Comparison of ENCODE assay signal across 16 cellular contexts in the genomic region with DNA sequence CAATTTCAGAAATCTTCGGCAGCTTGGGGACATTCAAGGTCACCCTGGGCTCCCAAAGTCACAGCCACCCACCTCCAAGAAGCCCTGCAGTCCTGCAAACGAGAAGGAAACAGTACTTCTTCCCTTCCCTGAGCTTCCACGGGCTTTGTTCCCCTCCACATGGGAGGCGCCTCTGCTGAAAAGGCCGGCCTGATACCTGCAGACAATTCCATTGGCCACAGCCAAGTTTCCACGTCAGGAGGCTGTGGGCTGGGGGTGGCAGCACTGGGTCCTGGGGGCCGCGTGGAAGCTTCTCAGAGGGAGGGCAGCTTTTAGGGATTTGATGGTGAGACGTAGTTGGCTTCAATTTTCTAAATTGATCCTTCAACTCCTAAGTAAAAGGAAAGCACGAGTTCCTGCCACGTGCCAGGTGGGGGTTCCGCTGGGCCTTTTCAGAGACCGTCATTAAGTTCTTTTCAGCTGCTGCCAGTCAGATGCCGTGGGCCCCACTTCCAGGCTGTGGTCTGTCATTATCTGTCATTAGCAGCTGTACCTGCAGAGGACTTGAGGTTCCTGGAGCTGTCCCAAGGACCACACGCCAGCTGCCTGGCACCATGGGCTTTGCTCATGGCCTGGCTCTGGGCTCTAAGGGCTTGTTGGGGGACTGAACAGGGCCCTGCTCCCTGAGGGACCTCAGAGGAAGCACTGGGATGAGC.
DNase-seq lines count a peak whose midpoint lies in the region; ATAC-seq and TF ChIP-seq lines count a peak whose summit lies in the region.
"Had no signal": no experiment of that assay in that cellular context is flagged by ENCODE, and none has a peak within 500 bp of the region (broad histone marks: within the 10 kb centered on the region; RNA-seq: fewer than 3 reads in every experiment).

No MANE protein-coding gene starts in this region.

- peak overlapping the region in 3 of 5 experiments; percentile 43 to 88 (median 48) for H3K27ac Mint-ChIP-seq in brain
- no peak overlapping the region for H3K27ac Mint-ChIP-seq in CD8-positive, alpha-beta T cell

- H3K27me3 ChIP-seq in BLaER1 treated with 17β-estradiol and CSF1 and Interleukin-3, amounts not matched to agents 10 nM and 100 nM: 0 out of 22 replicates have a peak, but pooled peaks cover 0 to 5% (median 0%) of the 10 kb centered on the region in 11 experiments
- H3K27me3 ChIP-seq in right cardiac atrium (ENCODE audit: control insufficient read depth, insufficient read depth) (no peaks in the 10 kb centered on the region), osteoblast (ENCODE audit: insufficient read depth, low read length) (peaks cover 20% of the 10 kb centered on the region)
- no peaks in the 10 kb centered on the region for H3K27me3 ChIP-seq in CD8-positive, alpha-beta T cell (ENCODE audit: insufficient read depth, low read length)

- H3K9ac ChIP-seq in BLaER1 treated with 17β-estradiol and CSF1 and Interleukin-3, amounts not matched to agents 10 nM and 100 nM: peak overlapping the region in 3 of 11 experiments; percentile 4 to 22 (median 14); a peak in 2 of 22 replicates
- H3K9ac ChIP-seq: GM23248 had no signal

- no peaks in the 10 kb centered on the region; a peak in 1 of 22 replicates for H4K20me1 ChIP-seq in BLaER1 treated with 17β-estradiol and CSF1 and Interleukin-3, amounts not matched to agents 10 nM and 100 nM
- H4K20me1 ChIP-seq in osteoblast (ENCODE audit: insufficient read depth, low read length): no peaks in the 10 kb centered on the region

- CTCF ChIA-PET in CD8-positive, alpha-beta T cell (lab: Charles Lee): no interaction called here

- H3K36me3 ChIP-seq in BLaER1 treated with 17β-estradiol and CSF1 and Interleukin-3, amounts not matched to agents 10 nM and 100 nM: no peaks in the 10 kb centered on the region
- H3K36me3 ChIP-seq in osteoblast (ENCODE audit: insufficient read depth, low read length): no peaks in the 10 kb centered on the region
- no peaks in the 10 kb centered on the region for H3K36me3 ChIP-seq in CD8-positive, alpha-beta T cell (ENCODE audit: insufficient read depth, low read length)

- no peak overlapping the region for H2AFZ ChIP-seq in osteoblast (ENCODE audit: low read length)
- H2AFZ ChIP-seq: GM23248 had no signal

- peak overlapping the region; percentile 10 to 90 (median 70); a peak in 21 of 22 replicates for H3K4me2 ChIP-seq in BLaER1 treated with 17β-estradiol and CSF1 and Interleukin-3, amounts not matched to agents 10 nM and 100 nM
- H3K4me2 ChIP-seq in osteoblast (ENCODE audit: insufficient read depth, low read length): no peak overlapping the region
- H3K4me2 ChIP-seq: A549 had no signal

- intact Hi-C loops in right cardiac atrium (cut with DNase I): no loop called here
- intact Hi-C loops in CD8-positive, alpha-beta T cell (cut with DNase I, micrococcal nuclease): no loop called here

- DNase-seq in right cardiac atrium (peak; percentile 10 to 33 (median 19)), osteoblast (ENCODE audit: insufficient read length, low spot score, missing footprints) (peak; percentile 54), NCI-H2107 (lab: John Stamatoyannopoulos, UW) (no peak), DMS114 treated with DMSO at 0.1 percent for 48 hours (lab: John Stamatoyannopoulos, UW; ENCODE audit: unreplicated experiment) (no peak)
- DNase-seq in CD8-positive, alpha-beta T cell: no peak
- DNase-seq: Calu3, DMS79, GM23248, NCI-H1436, NCI-H2029 treated with DMSO at 0.1 percent for 48 hours, NCI-H748 treated with DMSO at 0.1 percent for 48 hours, RPMI8226 had no signal

- H3K36me3 Mint-ChIP-seq in brain: no peaks in the 10 kb centered on the region
- H3K36me3 Mint-ChIP-seq in CD8-positive, alpha-beta T cell: no peaks in the 10 kb centered on the region

- peaks cover 10% of the 10 kb centered on the region for H3K27me3 Mint-ChIP-seq in brain
- H3K27me3 Mint-ChIP-seq in CD8-positive, alpha-beta T cell (ENCODE audit: low read depth): peaks cover 6% of the 10 kb centered on the region

- POLR2A ChIA-PET in CD8-positive, alpha-beta T cell (lab: Charles Lee): no interaction called here

- no peak overlapping the region for H3K4me3 Mint-ChIP-seq in brain
- H3K4me3 Mint-ChIP-seq in CD8-positive, alpha-beta T cell: no peak overlapping the region

- no peaks in the 10 kb centered on the region for H3K79me2 ChIP-seq in osteoblast (ENCODE audit: insufficient read depth, low read length)

- H3K27ac ChIP-seq in BLaER1 treated with 17β-estradiol and CSF1 and Interleukin-3, amounts not matched to agents 10 nM and 100 nM: peak overlapping the region in 2 of 11 experiments; percentile 35 to 38; a peak in 3 of 22 replicates
- H3K27ac ChIP-seq in right cardiac atrium (ENCODE audit: low read length): no peak overlapping the region
- H3K27ac ChIP-seq in osteoblast (ENCODE audit: low read depth, low read length): no peak overlapping the region
- H3K27ac ChIP-seq in CD8-positive, alpha-beta T cell (ENCODE audit: low read depth, low read length): no peak overlapping the region
- H3K27ac ChIP-seq: GM23248 had no signal

- peaks cover 0 to 6% (median 3%) of the 10 kb centered on the region in 5 experiments for H3K9me3 Mint-ChIP-seq in brain
- no peaks in the 10 kb centered on the region for H3K9me3 Mint-ChIP-seq in CD8-positive, alpha-beta T cell

- TF ChIP-seq CTCF in brain (conservative IDR thresholded peaks at IDR 0.05): no peak
- TF ChIP-seq CTCF in osteoblast (IDR thresholded peaks at IDR 0.05; ENCODE audit: extremely low read depth, low read depth, low read length): no peak
- TF ChIP-seq CTCF in CD8-positive, alpha-beta T cell (IDR thresholded peaks at IDR 0.05): no peak

- peaks cover 0 to 6% (median 2%) of the 10 kb centered on the region in 11 experiments; a peak in 12 of 22 replicates for H3K9me3 ChIP-seq in BLaER1 treated with 17β-estradiol and CSF1 and Interleukin-3, amounts not matched to agents 10 nM and 100 nM (replicated peaks in 1 of 11)
- no peaks in the 10 kb centered on the region for H3K9me3 ChIP-seq in right cardiac atrium (ENCODE audit: control insufficient read depth, low read length)
- H3K9me3 ChIP-seq in osteoblast (ENCODE audit: low read depth, low read length): no peaks in the 10 kb centered on the region
- H3K9me3 ChIP-seq in CD8-positive, alpha-beta T cell (ENCODE audit: low read length): no peaks in the 10 kb centered on the region

- WGBS in right cardiac atrium: 84% methylated on average over 15 of the region's 15 CpGs

- peaks cover 57% of the 10 kb centered on the region for H3K4me1 Mint-ChIP-seq in brain
- H3K4me1 Mint-ChIP-seq in CD8-positive, alpha-beta T cell (ENCODE audit: low read depth): no peaks in the 10 kb centered on the region

- no peak for ATAC-seq in right cardiac atrium
- ATAC-seq in CD8-positive, alpha-beta T cell: no peak
- ATAC-seq: K562 had no signal

- no peak overlapping the region for H3K4me3 ChIP-seq in BLaER1 treated with 17β-estradiol and CSF1 and Interleukin-3, amounts not matched to agents 10 nM and 100 nM
- H3K4me3 ChIP-seq in right cardiac atrium (ENCODE audit: low read length) (no peak overlapping the region), osteoblast (ENCODE audit: insufficient read depth, low read length) (no peak overlapping the region)
- no peak overlapping the region for H3K4me3 ChIP-seq in CD8-positive, alpha-beta T cell (ENCODE audit: low read depth, low read length)
- H3K4me3 ChIP-seq: A549, GM23248, K562 had no signal

- H3K4me1 ChIP-seq in BLaER1 treated with 17β-estradiol and CSF1 and Interleukin-3, amounts not matched to agents 10 nM and 100 nM: peaks cover 20 to 37% (median 29%) of the 10 kb centered on the region in 10 experiments
- peaks cover 3% of the 10 kb centered on the region for H3K4me1 ChIP-seq in right cardiac atrium (ENCODE audit: control insufficient read depth, insufficient read depth, low read length)
- no peaks in the 10 kb centered on the region for H3K4me1 ChIP-seq in osteoblast (ENCODE audit: insufficient read depth, low read length)
- no peaks in the 10 kb centered on the region for H3K4me1 ChIP-seq in CD8-positive, alpha-beta T cell (ENCODE audit: insufficient read depth, low read length)

Comparison
In these comparisons a context has a peak if more than half of its experiments do, and no peak if none do; other contexts are left out.
1. DNase-seq: peak in right cardiac atrium (3 of 3) and osteoblast (single experiment); none in NCI-H2107 (single experiment), DMS114 treated with DMSO at 0.1 percent for 48 hours (single experiment) and CD8-positive, alpha-beta T cell (0 of 7).